Comparison of ENCODE assay signal across 8 cellular contexts in the genomic region with DNA sequence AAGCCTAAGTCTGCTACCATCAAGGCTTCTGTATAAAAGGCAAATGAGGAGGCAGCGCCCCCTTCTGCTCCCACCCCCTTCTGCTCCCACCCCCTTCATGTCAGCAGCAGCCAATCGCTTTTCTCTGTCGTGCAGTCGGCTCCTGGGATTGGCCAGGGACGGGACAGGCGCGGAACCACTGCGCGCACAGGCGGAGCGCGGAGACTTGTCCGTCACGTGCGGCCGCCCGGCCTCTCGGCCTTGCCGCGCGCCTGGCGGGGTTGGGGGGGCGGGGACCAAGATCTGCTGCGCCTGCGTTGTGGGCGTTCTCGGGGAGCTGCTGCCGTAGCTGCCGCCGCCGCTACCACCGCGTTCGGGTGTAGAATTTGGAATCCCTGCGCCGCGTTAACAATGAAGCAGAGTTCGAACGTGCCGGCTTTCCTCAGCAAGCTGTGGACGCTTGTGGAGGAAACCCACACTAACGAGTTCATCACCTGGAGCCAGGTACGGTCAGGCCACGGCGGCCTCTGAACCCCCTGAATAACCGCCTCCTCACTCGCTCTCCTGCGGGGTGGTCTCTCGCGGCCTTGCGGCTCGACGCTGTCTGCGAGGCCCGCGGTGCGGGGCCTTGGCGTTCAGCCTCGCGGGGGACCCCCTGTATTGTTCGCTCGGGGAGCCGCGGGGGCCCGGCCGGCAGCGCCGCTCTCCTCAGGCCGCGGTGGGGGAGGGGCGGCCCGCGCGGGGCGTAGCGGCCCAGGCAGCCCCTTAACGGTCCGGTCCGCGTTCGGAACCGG. TPM values are rescaled to one million over a fixed set of nuclear protein-coding genes. Genes with fewer than 3 reads are reported as not detected.
DNase-seq lines count a peak whose midpoint lies in the region; ATAC-seq and TF ChIP-seq lines count a peak whose summit lies in the region.

A gene with protein sequence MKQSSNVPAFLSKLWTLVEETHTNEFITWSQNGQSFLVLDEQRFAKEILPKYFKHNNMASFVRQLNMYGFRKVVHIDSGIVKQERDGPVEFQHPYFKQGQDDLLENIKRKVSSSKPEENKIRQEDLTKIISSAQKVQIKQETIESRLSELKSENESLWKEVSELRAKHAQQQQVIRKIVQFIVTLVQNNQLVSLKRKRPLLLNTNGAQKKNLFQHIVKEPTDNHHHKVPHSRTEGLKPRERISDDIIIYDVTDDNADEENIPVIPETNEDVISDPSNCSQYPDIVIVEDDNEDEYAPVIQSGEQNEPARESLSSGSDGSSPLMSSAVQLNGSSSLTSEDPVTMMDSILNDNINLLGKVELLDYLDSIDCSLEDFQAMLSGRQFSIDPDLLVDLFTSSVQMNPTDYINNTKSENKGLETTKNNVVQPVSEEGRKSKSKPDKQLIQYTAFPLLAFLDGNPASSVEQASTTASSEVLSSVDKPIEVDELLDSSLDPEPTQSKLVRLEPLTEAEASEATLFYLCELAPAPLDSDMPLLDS (plus strand): TSS at position 305 of the 773 bp plus-strand sequence. CDS start 86 bp downstream, at position 391.

- H3K4me1 ChIP-seq in adrenal gland (replicated peaks in 1 of 2) (peaks cover 14 to 52% of the 10 kb centered on the region in 2 donors), heart right ventricle (peaks cover 0 to 46% (median 28%) of the 10 kb centered on the region in 9 donors), upper lobe of right lung (peaks cover 20% of the 10 kb centered on the region)

- WGBS in adrenal gland, 4 donors = 0 to 1% (median 0%) methylated on average over 9 to 82 of the region's 82 CpGs
- 0 to 1% methylated on average over 78 to 82 of the region's 82 CpGs for WGBS in heart right ventricle, 2 donors

- H3K27ac ChIP-seq in adrenal gland = peak within 1 kb of the TSS; percentile 43 to 95 (median 85)
- H3K27ac ChIP-seq in heart right ventricle = peak within 1 kb of the TSS; percentile 32 to 92 (median 88)
- peak within 1 kb of the TSS; percentile 81 for H3K27ac ChIP-seq in upper lobe of right lung

- DNase-seq in NCI-H1436 (lab: John Stamatoyannopoulos, UW) = peak; percentile 96
- DNase-seq in T follicular helper cell (ENCODE audit: low read depth) = peak; percentile 88
- DNase-seq in adrenal gland = peak; percentile 94 to 99 (median 98)
- peak; percentile 95 to 96 for DNase-seq in heart right ventricle
- peak; percentile 99 for DNase-seq in posterior vena cava (ENCODE audit: low spot score)
- DNase-seq in upper lobe of right lung = peak; percentile 98

- TF ChIP-seq CTCF in GM12875 (IDR thresholded peaks at IDR 0.05; ENCODE audit: borderline replicate concordance, insufficient read depth, low read depth, low read length) = 0 out of 2 replicates have a peak, but pooled peaks have one; percentile 5
- TF ChIP-seq CTCF in adrenal gland (IDR thresholded peaks at IDR 0.05) = peak in 1 of 6 experiments; percentile 5
- peak in 6 of 9 donors; percentile 28 to 66 (median 50) for TF ChIP-seq CTCF in heart right ventricle (IDR thresholded peaks at IDR 0.05)
- peak; percentile 42 for TF ChIP-seq CTCF in upper lobe of right lung (IDR thresholded peaks at IDR 0.05)

- intact Hi-C loops in adrenal gland (cut with DNase I) = no loop called here
- intact Hi-C loops in heart right ventricle (cut with DNase I) = loop anchor here in 7 of 10 donors (2.0 to 5.0 kb wide), 2 partner anchors 71 to 73 kb away; partner anchors contain the start of gene SERINC1 (in 7 of the 7)
- intact Hi-C loops in posterior vena cava (cut with DNase I) = no loop called here
- intact Hi-C loops in upper lobe of right lung (cut with DNase I) = no loop called here

- H3K27me3 ChIP-seq in adrenal gland (no peaks in the 10 kb centered on the region), heart right ventricle (no peaks in the 10 kb centered on the region), upper lobe of right lung (no peaks in the 10 kb centered on the region)

- peak within 1 kb of the TSS; percentile 90 for H3K4me3 ChIP-seq in GM12875 (ENCODE audit: low read depth, low read length)
- H3K4me3 ChIP-seq in adrenal gland = peak within 1 kb of the TSS; percentile 82 to 100 (median 91)
- H3K4me3 ChIP-seq in heart right ventricle = peak within 1 kb of the TSS; percentile 76 to 99 (median 95)
- H3K4me3 ChIP-seq in upper lobe of right lung = peak within 1 kb of the TSS; percentile 99

- peak; percentile 99 for ATAC-seq in HG02798 (IDR thresholded peaks at IDR 0.05; ENCODE audit: poor library complexity, unreplicated experiment)
- ATAC-seq in heart right ventricle = peak; percentile 99 to 100 (median 99)
- peak; percentile 100 for ATAC-seq in upper lobe of right lung

- H3K9me3 ChIP-seq in adrenal gland (replicated peaks in 1 of 3) (no peaks in the 10 kb centered on the region), heart right ventricle (no peaks in the 10 kb centered on the region), upper lobe of right lung (no peaks in the 10 kb centered on the region)

- H3K36me3 ChIP-seq in adrenal gland (replicated peaks in 1 of 2) (no peaks in the 10 kb centered on the region), heart right ventricle (no peaks in the 10 kb centered on the region), upper lobe of right lung (no peaks in the 10 kb centered on the region)

- peak; percentile 33 to 83 for TF ChIP-seq POLR2A in adrenal gland (IDR thresholded peaks at IDR 0.05)

RNA-seq across cellular contexts. Expression of the gene that starts here (rescaled TPM):
- total RNA-seq in adrenal gland = 10 to 100 TPM; 15.0 to 40.1 (median 19.5) TPM
- polyA plus RNA-seq in adrenal gland = 10 to 100 TPM; 14.6 to 41.8 (median 16.5) TPM
- total RNA-seq in heart right ventricle = 10 to 100 TPM; 13.8 to 28.7 (median 23.0) TPM
- polyA plus RNA-seq in heart right ventricle = 10 to 100 TPM; 22.8 to 26.6 TPM
- 10 to 100 TPM in 1 of 2 donors, 1 to 10 TPM in 1; 7.8 to 12.7 TPM for total RNA-seq in posterior vena cava
- 7.1 TPM for total RNA-seq in upper lobe of right lung

Comparison
In these comparisons a context has a peak if more than half of its experiments do, and no peak if none do; other contexts are left out.
1. Peak in every context shown above with its lines: DNase-seq, ATAC-seq, H3K4me3 ChIP-seq and H3K27ac ChIP-seq.
2. intact Hi-C loops: an anchor here in heart right ventricle (2.0 to 5.0 kb wide); none called in adrenal gland, posterior vena cava and upper lobe of right lung.